9 cellular contexts compared by ENCODE assay signal in the genomic region with DNA sequence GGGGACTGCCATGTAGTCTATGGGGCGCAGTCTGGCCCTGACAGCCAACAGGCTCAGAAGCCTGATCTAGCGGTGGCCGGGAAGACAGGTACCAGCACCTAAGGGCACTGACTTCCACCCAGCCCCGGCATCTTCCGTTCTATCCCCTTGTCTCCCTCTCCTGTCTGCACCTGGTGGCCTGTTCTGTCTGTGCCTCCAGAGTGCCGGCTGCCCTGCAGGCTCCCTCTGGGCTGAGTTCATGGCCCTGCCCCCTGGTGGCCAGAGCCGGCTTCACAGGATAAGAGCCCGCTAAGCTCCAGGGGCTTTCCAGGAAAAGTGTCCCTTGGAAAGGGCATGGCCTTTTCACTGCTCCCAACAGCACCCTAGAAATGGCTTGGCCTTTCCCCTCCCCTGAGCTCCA. TPM values are rescaled to one million over a fixed set of nuclear protein-coding genes. Genes with fewer than 3 reads are reported as not detected.
"Had no signal": no experiment of that assay in that cellular context is flagged by ENCODE, and none has a peak within 500 bp of the region (broad histone marks: within the 10 kb centered on the region; RNA-seq: fewer than 3 reads in every experiment).

No MANE protein-coding gene starts in this region.

RNA-seq across cellular contexts. Expression of a gene that starts 15.1 kb away (rescaled TPM):
- total RNA-seq: activated naive CD4-positive, alpha-beta T cell treated with anti-CD3 and anti-CD28 coated beads for 36 hours; heart left ventricle; kidney; left ventricle myocardium superior; mononuclear cell had no signal
- polyA plus RNA-seq: esophagus, sigmoid colon had no signal

RNA-seq across cellular contexts. Expression of a gene that starts 37.0 kb away (rescaled TPM):
- total RNA-seq: activated naive CD4-positive, alpha-beta T cell treated with anti-CD3 and anti-CD28 coated beads for 36 hours; gastroesophageal sphincter; kidney; mononuclear cell; T-helper 1 cell treated with Interleukin-12 subunit alpha and Interleukin-12 subunit beta and Interleukin-4 antibody, amounts not matched to agents 30 ng/mL and 1 ng/mL, for 36 hours had no signal
